In the genomic region with DNA sequence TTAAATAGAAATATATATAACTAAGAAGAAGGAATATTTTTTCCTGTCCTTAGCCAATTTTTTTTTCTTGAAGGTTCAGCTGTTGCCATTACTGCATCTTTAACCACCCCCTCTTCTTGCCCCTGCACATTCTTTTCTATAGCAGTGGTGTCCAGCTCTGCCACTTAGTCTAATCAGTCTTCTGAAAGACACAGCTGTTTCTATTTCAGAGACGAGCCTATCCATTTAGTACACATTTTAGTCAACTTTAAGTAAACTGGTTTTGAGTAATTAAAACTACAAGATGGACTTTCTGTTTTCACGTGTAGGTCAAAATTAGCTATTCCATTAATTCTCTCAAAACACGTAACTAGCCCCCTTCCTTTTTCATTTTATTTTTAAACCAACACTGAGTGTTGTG, we compare ENCODE assay signal across 11 cellular contexts. TPM values are rescaled to one million over a fixed set of nuclear protein-coding genes. Genes with fewer than 3 reads are reported as not detected.
DNase-seq lines count a peak whose midpoint lies in the region; ATAC-seq and TF ChIP-seq lines count a peak whose summit lies in the region.
"Had no signal": no experiment of that assay in that cellular context is flagged by ENCODE, and none has a peak within 500 bp of the region (broad histone marks: within the 10 kb centered on the region; RNA-seq: fewer than 3 reads in every experiment).

No MANE protein-coding gene starts in this region.

- H3K27ac Mint-ChIP-seq in IgD-negative memory B cell: peak overlapping the region; percentile 2 to 96 (median 86)

- in situ Hi-C loops in GM13977 (cut with MboI; ENCODE audit: low pct_unique_long_range_greater_than_20kb, low sequenced_read_pairs, unreplicated experiment): no loop called here

- peak; percentile 38 for DNase-seq in GM13977 (ENCODE audit: low spot score)
- no peak for DNase-seq in kidney glomerular epithelial cell (lab: John Stamatoyannopoulos, UW)
- no peak for DNase-seq in stimulated activated CD4-positive, alpha-beta T cell treated with anti-CD3 and anti-CD28 coated beads, Interleukin-4, amount 100 ng/mL, for 4 hours
- DNase-seq in RKO (ENCODE audit: low spot score): no peak
- DNase-seq in C1 segment of cervical spinal cord (lab: John Stamatoyannopoulos, UW): no peak
- DNase-seq: amygdala, transverse colon had no signal

- H3K36me3 Mint-ChIP-seq in IgD-negative memory B cell: peaks cover 9% of the 10 kb centered on the region

- H3K4me1 Mint-ChIP-seq in IgD-negative memory B cell: peaks cover 56 to 66% (median 59%) of the 10 kb centered on the region in 3 donors

- peak; percentile 71 for ATAC-seq in GM19452 (IDR thresholded peaks at IDR 0.05; ENCODE audit: unreplicated experiment)
- ATAC-seq in HG02938 (IDR thresholded peaks at IDR 0.05; ENCODE audit: unreplicated experiment): peak; percentile 73
- ATAC-seq: K562 had no signal

- H3K4me3 Mint-ChIP-seq in IgD-negative memory B cell: peak overlapping the region in 2 of 4 donors; percentile 50 to 84

- TF ChIP-seq CTCF in GM13977 (IDR thresholded peaks at IDR 0.05; ENCODE audit: extremely low read depth, insufficient read depth, missing control alignments): no peak

- H3K27me3 Mint-ChIP-seq in IgD-negative memory B cell: no peaks in the 10 kb centered on the region

- peaks cover 1 to 8% (median 4%) of the 10 kb centered on the region in 3 donors for H3K9me3 Mint-ChIP-seq in IgD-negative memory B cell

RNA-seq across cellular contexts. Expression of a gene that starts 21.0 kb away (rescaled TPM):
- 7.7 TPM for polyA plus RNA-seq in IgD-negative memory B cell
